9 cellular contexts compared by ENCODE assay signal in the genomic region with DNA sequence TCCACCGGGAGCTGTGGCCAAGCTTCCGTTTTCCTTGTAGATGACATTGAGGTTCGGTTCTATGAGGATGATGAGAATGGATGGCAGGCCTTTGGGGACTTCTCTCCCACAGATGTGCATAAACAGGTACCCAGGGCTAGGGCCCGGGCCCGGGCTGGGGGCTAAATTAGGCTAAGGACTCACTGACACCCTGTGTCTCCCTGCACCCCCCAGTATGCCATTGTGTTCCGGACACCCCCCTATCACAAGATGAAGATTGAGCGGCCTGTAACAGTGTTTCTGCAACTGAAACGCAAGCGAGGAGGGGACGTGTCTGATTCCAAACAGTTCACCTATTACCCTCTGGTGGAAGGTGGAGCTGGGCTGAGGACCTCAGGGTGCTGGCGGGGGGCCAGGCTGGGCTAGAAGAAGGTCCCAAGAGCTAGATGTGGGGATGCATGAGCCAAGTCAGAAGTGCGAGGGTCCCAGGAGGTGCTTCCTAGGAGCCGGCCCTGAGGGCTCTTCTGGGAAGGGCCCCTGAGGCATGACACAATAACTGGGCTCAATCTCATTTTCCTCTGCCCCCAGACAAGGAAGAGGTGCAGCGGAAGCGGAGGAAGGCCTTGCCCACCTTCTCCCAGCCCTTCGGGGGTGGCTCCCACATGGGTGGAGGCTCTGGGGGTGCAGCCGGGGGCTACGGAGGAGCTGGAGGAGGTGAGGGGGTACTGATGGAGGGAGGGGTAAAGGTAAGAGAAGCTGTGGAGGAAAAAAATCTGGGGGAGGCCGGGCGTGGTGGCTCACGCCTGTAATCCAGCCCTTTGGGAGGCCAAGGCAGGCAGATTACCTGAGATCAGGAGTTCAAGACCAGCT. TPM values are rescaled to one million over a fixed set of nuclear protein-coding genes. Genes with fewer than 3 reads are reported as not detected.
DNase-seq lines count a peak whose midpoint lies in the region; ATAC-seq, FAIRE-seq and TF ChIP-seq lines count a peak whose summit lies in the region.
"Had no signal": no experiment of that assay in that cellular context is flagged by ENCODE, and none has a peak within 500 bp of the region (broad histone marks: within the 10 kb centered on the region; RNA-seq: fewer than 3 reads in every experiment).

No MANE protein-coding gene starts in this region.

- FAIRE-seq in D721Med (lab: Jason Lieb, UNC): no peak
- FAIRE-seq: A204.1 had no signal

- peaks cover 37% of the 10 kb centered on the region for H3K36me3 ChIP-seq in WERI-Rb-1
- peaks cover 14% of the 10 kb centered on the region for H3K36me3 ChIP-seq in right atrium auricular region
- H3K36me3 ChIP-seq in stomach smooth muscle (ENCODE audit: control insufficient read depth in 2 of 2, insufficient read depth in 2 of 2, low read length in 2 of 2): peaks cover 30 to 35% of the 10 kb centered on the region in 2 donors

- peaks cover 0 to 43% of the 10 kb centered on the region in 2 donors for H3K4me1 ChIP-seq in right atrium auricular region
- peaks cover 87% of the 10 kb centered on the region for H3K4me1 ChIP-seq in stomach smooth muscle (ENCODE audit: control insufficient read depth, insufficient read depth, low read length)

- H3K27me3 ChIP-seq in WERI-Rb-1 (ENCODE audit: insufficient read depth, low read depth, severe bottlenecking) (no peaks in the 10 kb centered on the region), right atrium auricular region (no peaks in the 10 kb centered on the region), stomach smooth muscle (ENCODE audit: control insufficient read depth in 1 of 2, insufficient read depth in 2 of 2, low read length in 2 of 2) (no peaks in the 10 kb centered on the region)

- H3K27ac ChIP-seq in WERI-Rb-1 (peak overlapping the region; percentile 86; the same call in 1 of the 2 replicates), right atrium auricular region (peak overlapping the region; percentile 92 to 93), stomach smooth muscle (ENCODE audit: low read length) (peak overlapping the region; percentile 100)

- peaks cover 23% of the 10 kb centered on the region for H3K4me1 Mint-ChIP-seq in T-helper 2 cell treated with Interferon-gamma antibody and Interleukin-4, amounts not matched to agents 5 μg/mL and 100 μg/mL, for 36 hours (ENCODE audit: low read depth)

- peak overlapping the region; percentile 56 for H3K27ac Mint-ChIP-seq in T-helper 2 cell treated with Interferon-gamma antibody and Interleukin-4, amounts not matched to agents 5 μg/mL and 100 μg/mL, for 36 hours

- CTCF ChIA-PET in HEK293T (lab: Yijun Ruan, JAX): interaction anchor here (0.6 to 4.3 kb wide), 8 partner anchors 14 to 260 kb away, joined by 3 to 19 read pairs (median 4); a partner anchor contains a TSS

- TF ChIP-seq CTCF in WERI-Rb-1 (IDR thresholded peaks at IDR 0.05; ENCODE audit: low read depth, low read length): no peak
- no peak for TF ChIP-seq CTCF in right atrium auricular region (IDR thresholded peaks at IDR 0.05)
- no peak for TF ChIP-seq CTCF in D721Med (IDR thresholded peaks at IDR 0.05; ENCODE audit: insufficient read depth, missing control alignments)

- no peak for ATAC-seq in HG03095 (IDR thresholded peaks at IDR 0.05; ENCODE audit: unreplicated experiment)

- no peaks in the 10 kb centered on the region for H3K27me3 Mint-ChIP-seq in T-helper 2 cell treated with Interferon-gamma antibody and Interleukin-4, amounts not matched to agents 5 μg/mL and 100 μg/mL, for 36 hours (ENCODE audit: low read depth)

- DNase-seq in T-helper 2 cell treated with Interferon-gamma antibody and Interleukin-4, amounts not matched to agents 5 μg/mL and 100 μg/mL, for 36 hours (ENCODE audit: low spot score): no peak
- DNase-seq in T-helper 2 cell (no peak), WERI-Rb-1 (no peak), right atrium auricular region (ENCODE audit: low spot score) (no peak), D721Med (ENCODE audit: insufficient read length, low spot score) (no peak), HEK293T (ENCODE audit: extremely low spot score) (no peak)

- H3K4me3 ChIP-seq in WERI-Rb-1 (ENCODE audit: low read depth, low read length): no peak overlapping the region
- peak overlapping the region in 1 of 2 donors; percentile 65 for H3K4me3 ChIP-seq in right atrium auricular region
- H3K4me3 ChIP-seq in stomach smooth muscle (ENCODE audit: low read length in 2 of 2): peak overlapping the region; percentile 9 to 71

- peaks cover 51% of the 10 kb centered on the region for H3K36me3 Mint-ChIP-seq in T-helper 2 cell treated with Interferon-gamma antibody and Interleukin-4, amounts not matched to agents 5 μg/mL and 100 μg/mL, for 36 hours (ENCODE audit: low read depth)

- peak overlapping the region; percentile 89 for H3K4me3 Mint-ChIP-seq in T-helper 2 cell treated with Interferon-gamma antibody and Interleukin-4, amounts not matched to agents 5 μg/mL and 100 μg/mL, for 36 hours

- no peaks in the 10 kb centered on the region for H3K9me3 Mint-ChIP-seq in T-helper 2 cell treated with Interferon-gamma antibody and Interleukin-4, amounts not matched to agents 5 μg/mL and 100 μg/mL, for 36 hours

- POLR2A ChIA-PET in HEK293T (lab: Yijun Ruan, JAX): interaction anchor here (1.0 to 3.6 kb wide), 3 partner anchors 22 to 169 kb away, joined by 3 to 17 read pairs (median 4); a partner anchor contains a TSS

- peak overlapping the region; percentile 29 to 46 for H3K9ac ChIP-seq in stomach smooth muscle (ENCODE audit: low read length in 2 of 2)

- H3K9me3 ChIP-seq in WERI-Rb-1 (ENCODE audit: severe bottlenecking): no peaks in the 10 kb centered on the region
- H3K9me3 ChIP-seq in right atrium auricular region: no peaks in the 10 kb centered on the region
- no peaks in the 10 kb centered on the region for H3K9me3 ChIP-seq in stomach smooth muscle (ENCODE audit: control insufficient read depth in 2 of 2, low read length in 2 of 2)

TF ChIP-seq in HEK293T, 16 proteins besides CTCF, POLR2A, EP300 and RAD21:
- no peak for TF ChIP-seq ZNF384 (IDR thresholded peaks at IDR 0.05)
- no peak for TF ChIP-seq FOXK2 (IDR thresholded peaks at IDR 0.05)
- no peak for TF ChIP-seq CTBP1 (IDR thresholded peaks at IDR 0.05; ENCODE audit: borderline replicate concordance)
- no peak for TF ChIP-seq LEF1 (IDR thresholded peaks at IDR 0.05; ENCODE audit: borderline replicate concordance)
- TF ChIP-seq NFRKB (IDR thresholded peaks at IDR 0.05): no peak

RNA-seq across cellular contexts. Expression of a gene that starts 2.9 kb away (rescaled TPM):
- 10 to 100 TPM in 1 of 2 donors, 1 to 10 TPM in 1; 7.3 to 15.6 TPM for total RNA-seq in right atrium auricular region

RNA-seq across cellular contexts. Expression of a gene that starts 20.2 kb away (rescaled TPM):
- total RNA-seq in right atrium auricular region: 1 to 10 TPM; 2.2 to 9.7 TPM

RNA-seq across cellular contexts. Expression of a gene that starts 22.2 kb away (rescaled TPM):
- total RNA-seq in right atrium auricular region: 10 to 100 TPM; 16.6 to 21.3 TPM

RNA-seq across cellular contexts. Expression of a gene that starts 34.0 kb away (rescaled TPM):
- total RNA-seq in right atrium auricular region: 10 to 100 TPM; 79.1 to 87.1 TPM

RNA-seq across cellular contexts. Expression of a gene that starts 52.9 kb away (rescaled TPM):
- not detected for total RNA-seq in right atrium auricular region
